Comparison of ENCODE assay signal across 8 cellular contexts in the genomic region with DNA sequence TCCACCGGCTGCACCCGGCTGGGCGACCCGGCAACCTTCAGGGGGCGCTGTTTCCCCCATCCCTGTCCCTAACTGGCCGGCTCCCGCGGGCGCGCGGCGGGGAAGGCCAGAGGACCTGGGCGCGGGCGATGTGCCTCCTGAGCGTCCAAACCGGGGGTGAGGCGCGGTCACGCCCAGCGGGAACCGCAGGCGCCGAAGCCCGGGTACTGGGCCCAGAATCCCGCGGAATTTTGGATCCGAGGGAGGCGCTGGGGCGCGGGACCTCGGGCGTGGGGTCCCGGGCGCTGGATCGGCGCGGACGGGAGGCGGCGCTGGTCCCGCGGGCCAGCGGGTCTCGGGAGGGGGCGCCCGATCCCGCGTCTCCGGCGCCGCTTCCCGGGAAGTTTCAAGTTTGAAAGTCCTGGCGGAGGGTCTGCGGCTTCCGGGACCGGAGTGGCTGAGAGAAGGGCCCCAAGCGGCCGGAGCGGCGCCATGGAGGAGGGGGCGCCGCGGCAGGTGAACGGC. TPM values are rescaled to one million over a fixed set of nuclear protein-coding genes. Genes with fewer than 3 reads are reported as not detected.
A peak's percentile ranks its signal among the peaks of the same experiment; 100 is the strongest.
DNase-seq lines count a peak whose midpoint lies in the region; ATAC-seq lines count a peak whose summit lies in the region.

PKN3 (plus strand) TSS at position 59 of the 504 bp plus-strand sequence; CDS start at position 472, 413 bp downstream.

- peak; percentile 64 for ATAC-seq in HG02943 (IDR thresholded peaks at IDR 0.05; ENCODE audit: low read depth, unreplicated experiment)
- ATAC-seq in left lobe of liver: peak; percentile 88

- DNase-seq in SIG-M5 treated with dmso at 0.1 percent for 504 hours (lab: John Stamatoyannopoulos, UW; ENCODE audit: unreplicated experiment) (peak; percentile 79), SIG-M5 (lab: John Stamatoyannopoulos, UW) (no peak), NCI-H2227 (lab: John Stamatoyannopoulos, UW; ENCODE audit: unreplicated experiment) (peak; percentile 87), left lobe of liver (ENCODE audit: low spot score) (peak; percentile 87)
- peak; percentile 81 to 92 for DNase-seq in activated CD4-positive, alpha-beta T cell treated with anti-CD3 and anti-CD28 coated beads for 24 hours (ENCODE audit: low read depth in 2 of 2)
- peak; percentile 92 to 95 for DNase-seq in stimulated activated CD4-positive, alpha-beta T cell treated with anti-CD3 and anti-CD28 coated beads, Interleukin-2, amount 100 ng/mL, for 48 hours

- peak within 1 kb of the TSS; percentile 47 for H3K27ac ChIP-seq in cingulate gyrus (ENCODE audit: low read depth, low read length)

RNA-seq across cellular contexts. Expression of gene PKN3, which starts in this region (rescaled TPM):
- 7.6 TPM for total RNA-seq in left lobe of liver
